Comparison of ENCODE assay signal across 8 cellular contexts in the genomic region with DNA sequence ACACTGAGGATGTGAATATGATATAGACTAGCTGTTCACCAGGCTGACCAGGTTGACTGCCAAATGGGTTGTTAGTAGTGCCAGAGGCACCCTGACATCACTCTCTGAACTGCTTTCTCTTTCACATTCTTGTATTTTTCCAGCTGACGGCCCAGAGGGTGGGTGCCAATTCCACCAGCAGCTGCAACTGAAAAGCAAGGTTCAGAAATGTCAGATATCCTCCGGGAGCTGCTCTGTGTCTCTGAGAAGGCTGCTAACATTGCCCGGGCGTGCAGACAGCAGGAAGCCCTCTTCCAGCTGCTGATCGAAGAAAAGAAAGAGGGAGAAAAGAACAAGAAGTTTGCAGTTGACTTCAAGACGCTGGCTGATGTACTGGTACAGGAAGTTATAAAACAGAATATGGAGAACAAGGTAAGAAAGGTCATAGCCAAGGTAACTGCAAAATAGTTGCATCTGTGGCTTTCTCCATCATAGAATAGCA. TPM values are rescaled to one million over a fixed set of nuclear protein-coding genes. Genes with fewer than 3 reads are reported as not detected.
A peak's percentile ranks its signal among the peaks of the same experiment; 100 is the strongest.
DNase-seq lines count a peak whose midpoint lies in the region; ATAC-seq, FAIRE-seq and TF ChIP-seq lines count a peak whose summit lies in the region.

No MANE protein-coding gene starts in this region.

- peak overlapping the region; percentile 78 for H3K4me2 ChIP-seq in mesenchymal stem cell (ENCODE audit: low read length, poor library complexity, severe bottlenecking)

- H3K9ac ChIP-seq in colonic mucosa (ENCODE audit: low read depth in 2 of 2, low read length in 2 of 2) = peak overlapping the region in 1 of 2 donors; percentile 55
- peak overlapping the region; percentile 80 for H3K9ac ChIP-seq in mesenchymal stem cell (ENCODE audit: low read length)

- no peak overlapping the region for H3K23ac ChIP-seq in mesenchymal stem cell (ENCODE audit: low read length in 2 of 2)

- peaks cover 7% of the 10 kb centered on the region for H3K79me1 ChIP-seq in mesenchymal stem cell (replicated peaks; ENCODE audit: low read length, poor library complexity, severe bottlenecking)

- peak overlapping the region in 1 of 2 experiments; percentile 48 for H3K18ac ChIP-seq in mesenchymal stem cell (ENCODE audit: low read depth in 1 of 2, low read length in 2 of 2)

- H3K14ac ChIP-seq in mesenchymal stem cell (ENCODE audit: low read length in 2 of 2) = no peak overlapping the region

- no peak overlapping the region for H4K91ac ChIP-seq in mesenchymal stem cell (ENCODE audit: low read length)

- no peak overlapping the region for H2BK120ac ChIP-seq in mesenchymal stem cell (ENCODE audit: low read depth, low read length)

- in situ Hi-C loops in HAP-1 (cut with MboI; ENCODE audit: low sequenced_read_pairs) = no loop called here

- TF ChIP-seq CTCF in colonic mucosa (IDR thresholded peaks at IDR 0.05) = no peak

- WGBS in mesenchymal stem cell = 21% methylated on average over 6 of the region's 6 CpGs

- H3K27ac ChIP-seq in colonic mucosa (peak overlapping the region; percentile 69), mesenchymal stem cell (ENCODE audit: low read length, poor library complexity, severe bottlenecking) (peak overlapping the region; percentile 92)

- peaks cover 3% of the 10 kb centered on the region for H3K4me1 ChIP-seq in colonic mucosa
- H3K4me1 ChIP-seq in mesenchymal stem cell (ENCODE audit: control insufficient read depth, insufficient read depth, low read depth, low read length) = peaks cover 6% of the 10 kb centered on the region
- H3K4me1 ChIP-seq in HAP-1 = no peaks in the 10 kb centered on the region

- peak; percentile 95 for FAIRE-seq in GM19239 (lab: Jason Lieb, UNC)

- peak; percentile 87 for ATAC-seq in HG03378 (IDR thresholded peaks at IDR 0.05; ENCODE audit: unreplicated experiment)
- peak; percentile 95 for ATAC-seq in stimulated activated naive CD8-positive, alpha-beta T cell treated with anti-CD3 and anti-CD28 coated beads, Interleukin-15, Interleukin-2, amounts not matched to agents 100 U/mL and 50 U/mL, for 24 hours

- H3K36me3 ChIP-seq in colonic mucosa (no peaks in the 10 kb centered on the region), mesenchymal stem cell (ENCODE audit: control insufficient read depth in 1 of 2, insufficient read depth in 2 of 2, low read depth in 1 of 2, low read length in 2 of 2) (peaks cover 0 to 23% of the 10 kb centered on the region in 2 experiments), HAP-1 (replicated peaks) (no peaks in the 10 kb centered on the region)

- H2BK5ac ChIP-seq in mesenchymal stem cell (ENCODE audit: low read depth, low read length, poor library complexity, severe bottlenecking) = no peak overlapping the region

- no peak overlapping the region for H2AFZ ChIP-seq in mesenchymal stem cell (ENCODE audit: low read depth, low read length)

- H3K4ac ChIP-seq in mesenchymal stem cell (ENCODE audit: low read depth in 1 of 2, low read length in 2 of 2) = peak overlapping the region in 1 of 2 experiments; percentile 69

- H2BK12ac ChIP-seq in mesenchymal stem cell (ENCODE audit: low read length in 2 of 2) = no peak overlapping the region

- H2AK5ac ChIP-seq in mesenchymal stem cell (ENCODE audit: low read length, severe bottlenecking) = no peak overlapping the region

- H3K4me3 ChIP-seq in colonic mucosa (peak overlapping the region; percentile 19), mesenchymal stem cell (ENCODE audit: insufficient read depth in 1 of 2, low read depth in 1 of 2, low read length in 2 of 2) (peak overlapping the region in 1 of 2 experiments; percentile 71), HAP-1 (no peak overlapping the region)

- intact Hi-C loops in colonic mucosa (cut with DNase I) = no loop called here

- H3K9me3 ChIP-seq in colonic mucosa (no peaks in the 10 kb centered on the region), mesenchymal stem cell (ENCODE audit: control insufficient read depth, low read length) (no peaks in the 10 kb centered on the region), HAP-1 (no peaks in the 10 kb centered on the region)

- H2BK15ac ChIP-seq in mesenchymal stem cell (ENCODE audit: low read depth, poor library complexity, severe bottlenecking) = no peak overlapping the region

- DNase-seq in AG08395 (ENCODE audit: low spot score) (peak; percentile 67), GM19239 (ENCODE audit: insufficient read length, low spot score) (peak; percentile 33), colonic mucosa (peak; percentile 46), mesenchymal stem cell (peak; percentile 74), HAP-1 (ENCODE audit: low spot score in 2 of 2) (no peak)
- DNase-seq in activated CD4-positive, CD25-positive, alpha-beta regulatory T cell treated with anti-CD3 and anti-CD28 coated beads, Interleukin-2, amount 50 U/mL, for 16 hours (ENCODE audit: low read depth, low spot score) = peak; percentile 16
- DNase-seq in stimulated activated naive CD8-positive, alpha-beta T cell treated with anti-CD3 and anti-CD28 coated beads, Interleukin-15, Interleukin-2, amounts not matched to agents 100 U/mL and 50 U/mL, for 24 hours = peak; percentile 24

- H3K27me3 ChIP-seq in colonic mucosa (no peaks in the 10 kb centered on the region), mesenchymal stem cell (ENCODE audit: control insufficient read depth in 1 of 2, insufficient read depth in 1 of 2, low read length in 2 of 2) (no peaks in the 10 kb centered on the region), HAP-1 (ENCODE audit: low read depth) (no peaks in the 10 kb centered on the region)

- H4K8ac ChIP-seq in mesenchymal stem cell (ENCODE audit: low read length) = no peak overlapping the region

RNA-seq across cellular contexts. Expression of gene INPP1, which starts 16.5 kb away (rescaled TPM):
- 10 to 100 TPM; 35.3 to 39.2 TPM for total RNA-seq in colonic mucosa
- 19.5 TPM for polyA plus RNA-seq in mesenchymal stem cell (2013, experiment 1 of 2)
- polyA plus RNA-seq in mesenchymal stem cell (2013, experiment 2 of 2) = 17.6 TPM

RNA-seq across cellular contexts. Expression of gene HIBCH, which starts 40.3 kb away (rescaled TPM):
- total RNA-seq in colonic mucosa = 10 to 100 TPM; 47.2 to 71.1 TPM
- polyA plus RNA-seq in mesenchymal stem cell (2013, experiment 1 of 2) = 17.1 TPM
- polyA plus RNA-seq in mesenchymal stem cell (2013, experiment 2 of 2) = 18.5 TPM

RNA-seq across cellular contexts. Expression of gene MFSD6, which starts 48.2 kb away (rescaled TPM):
- total RNA-seq in colonic mucosa = 10 to 100 TPM; 60.9 to 83.3 TPM
- 2.1 TPM for polyA plus RNA-seq in mesenchymal stem cell (2013, experiment 1 of 2)
- 2.3 TPM for polyA plus RNA-seq in mesenchymal stem cell (2013, experiment 2 of 2)

Comparison
In these comparisons a context has a peak if more than half of its experiments do, and no peak if none do; other contexts are left out.
1. DNase-seq: peak in AG08395 (single experiment), GM19239 (single experiment), activated CD4-positive, CD25-positive, alpha-beta regulatory T cell treated with anti-CD3 and anti-CD28 coated beads, Interleukin-2, amount 50 U/mL, for 16 hours (single experiment), colonic mucosa (single experiment), mesenchymal stem cell (single experiment) and stimulated activated naive CD8-positive, alpha-beta T cell treated with anti-CD3 and anti-CD28 coated beads, Interleukin-15, Interleukin-2, amounts not matched to agents 100 U/mL and 50 U/mL, for 24 hours (single experiment); none in HAP-1 (0 of 2).